In genomic region chr6:138410972-138411667, GRCh38 we compare ENCODE assay signal across 11 cellular contexts. TPM values are rescaled to one million over a fixed set of nuclear protein-coding genes. Genes with fewer than 3 reads are reported as not detected.
DNase-seq lines count a peak whose midpoint lies in the region; ATAC-seq and TF ChIP-seq lines count a peak whose summit lies in the region.
"Had no signal": no experiment of that assay in that cellular context is flagged by ENCODE, and none has a peak within 500 bp of the region (broad histone marks: within the 10 kb centered on the region; RNA-seq: fewer than 3 reads in every experiment).

No MANE protein-coding gene starts in this region.

- ATAC-seq in GM21576 (IDR thresholded peaks at IDR 0.05; ENCODE audit: unreplicated experiment) (peak; percentile 74), GM21786 (IDR thresholded peaks at IDR 0.05; ENCODE audit: unreplicated experiment) (no peak)

- H3K27ac Mint-ChIP-seq in neural progenitor cell, result no peak overlapping the region
- H3K27ac Mint-ChIP-seq: IgD-negative memory B cell, mesothelial cell of epicardium had no signal

- no peaks in the 10 kb centered on the region for H3K9me3 ChIP-seq in OCI-LY3 (ENCODE audit: insufficient read depth, low read length)
- H3K9me3 ChIP-seq in neural progenitor cell (ENCODE audit: low read depth), result no peaks in the 10 kb centered on the region

- DNase-seq in AG08395 (ENCODE audit: low spot score) (peak; percentile 63), fibroblast of peridontal ligament (ENCODE audit: extremely low read depth) (peak; percentile 63), NAMALWA (ENCODE audit: low spot score) (no peak), NCI-H748 treated with DMSO at 0.1 percent for 48 hours (lab: John Stamatoyannopoulos, UW) (no peak), neural progenitor cell (ENCODE audit: low spot score) (no peak)

- H3K36me3 Mint-ChIP-seq in neural progenitor cell, result peaks cover 40% of the 10 kb centered on the region

- H3K4me1 Mint-ChIP-seq in neural progenitor cell, result peaks cover 5% of the 10 kb centered on the region

- H4K20me1 ChIP-seq in OCI-LY3 (ENCODE audit: insufficient read depth, low read length) (no peaks in the 10 kb centered on the region), neural progenitor cell (ENCODE audit: low read depth) (no peaks in the 10 kb centered on the region)

- H3K4me3 Mint-ChIP-seq in neural progenitor cell, result no peak overlapping the region
- H3K4me3 Mint-ChIP-seq: IgD-negative memory B cell, mesothelial cell of epicardium had no signal

- H2AFZ ChIP-seq in OCI-LY3 (ENCODE audit: low read depth, low read length), result no peak overlapping the region
- H2AFZ ChIP-seq in neural progenitor cell (replicated peaks), result no peak overlapping the region

- H3K27me3 ChIP-seq in OCI-LY3 (ENCODE audit: low read depth, low read length) (no peaks in the 10 kb centered on the region), neural progenitor cell (no peaks in the 10 kb centered on the region)

- H3K9me3 Mint-ChIP-seq in neural progenitor cell, result no peaks in the 10 kb centered on the region
- H3K9me3 Mint-ChIP-seq: IgD-negative memory B cell, mesothelial cell of epicardium had no signal

- H3K4me2 ChIP-seq in OCI-LY3 (ENCODE audit: low read length), result peak overlapping the region; percentile 50
- no peak overlapping the region for H3K4me2 ChIP-seq in neural progenitor cell

- H3K4me3 ChIP-seq in OCI-LY3 (ENCODE audit: low read length) (no peak overlapping the region), neural progenitor cell (no peak overlapping the region)

- H3K4me1 ChIP-seq in OCI-LY3 (ENCODE audit: low read length) (peaks cover 14% of the 10 kb centered on the region), neural progenitor cell (peaks cover 4% of the 10 kb centered on the region)

- H3K27me3 Mint-ChIP-seq in neural progenitor cell (ENCODE audit: insufficient read depth, low read depth), result no peaks in the 10 kb centered on the region
- H3K27me3 Mint-ChIP-seq: IgD-negative memory B cell had no signal

- H3F3A ChIP-seq in neural progenitor cell (ENCODE audit: low read depth), result peaks cover 8% of the 10 kb centered on the region

- TF ChIP-seq CTCF in OCI-LY3 (IDR thresholded peaks at IDR 0.05; ENCODE audit: low read depth, low read length), result no peak
- no peak for TF ChIP-seq CTCF in neural progenitor cell (IDR thresholded peaks at IDR 0.05)

- H3K79me2 ChIP-seq in OCI-LY3 (ENCODE audit: low read length), result no peaks in the 10 kb centered on the region
- no peaks in the 10 kb centered on the region for H3K79me2 ChIP-seq in neural progenitor cell (ENCODE audit: low read depth)

- H3K36me3 ChIP-seq in OCI-LY3 (replicated peaks; ENCODE audit: low read depth, low read length), result peaks cover 35% of the 10 kb centered on the region
- H3K36me3 ChIP-seq in neural progenitor cell, result no peaks in the 10 kb centered on the region

- H3K9ac ChIP-seq in OCI-LY3 (ENCODE audit: low read length), result no peak overlapping the region
- H3K9ac ChIP-seq in neural progenitor cell, result no peak overlapping the region

- H3K27ac ChIP-seq in OCI-LY3 (ENCODE audit: low read length), result 0 out of 2 replicates have a peak overlapping the region, but pooled peaks have one; percentile 23
- no peak overlapping the region for H3K27ac ChIP-seq in neural progenitor cell

RNA-seq across cellular contexts. Expression of gene HEBP2, which starts 7.1 kb away (rescaled TPM):
- total RNA-seq in neural progenitor cell (ENCODE audit: low replicate concordance), result 11.9 and 15.1 TPM in 2 replicates

RNA-seq across cellular contexts. Expression of gene SMIM28, which starts 33.4 kb away (rescaled TPM):
- not detected in 2 replicates for total RNA-seq in neural progenitor cell (ENCODE audit: low replicate concordance)
- total RNA-seq: mesothelial cell of epicardium, subcutaneous adipose tissue had no signal

Comparison
In these comparisons a context has a peak if more than half of its experiments do, and no peak if none do; other contexts are left out.
1. DNase-seq: peak in AG08395 (single experiment) and fibroblast of peridontal ligament (single experiment); none in NAMALWA (single experiment), NCI-H748 treated with DMSO at 0.1 percent for 48 hours (single experiment) and neural progenitor cell (single experiment).